22 cellular contexts compared by ENCODE assay signal in genomic region chr6:41727705-41728072, GRCh38. TPM values are rescaled to one million over a fixed set of nuclear protein-coding genes. Genes with fewer than 3 reads are reported as not detected.
DNase-seq lines count a peak whose midpoint lies in the region; ATAC-seq and TF ChIP-seq lines count a peak whose summit lies in the region.
"Had no signal": no experiment of that assay in that cellular context is flagged by ENCODE, and none has a peak within 500 bp of the region (broad histone marks: within the 10 kb centered on the region; RNA-seq: fewer than 3 reads in every experiment).

No MANE protein-coding gene starts in this region.

- H3K36me3 ChIP-seq in breast epithelium (no peaks in the 10 kb centered on the region), H7 (replicated peaks; ENCODE audit: control insufficient read depth, insufficient read depth, low read length) (no peaks in the 10 kb centered on the region)
- H3K36me3 ChIP-seq: colonic mucosa, vagina had no signal

- H3K9me3 Mint-ChIP-seq in MCF 10A (ENCODE audit: unreplicated experiment) (no peaks in the 10 kb centered on the region), naive B cell (no peaks in the 10 kb centered on the region)
- H3K9me3 Mint-ChIP-seq: naive thymus-derived CD8-positive, alpha-beta T cell had no signal

- no peak overlapping the region for H3K4me3 ChIP-seq in breast epithelium
- H3K4me3 ChIP-seq in H7 (ENCODE audit: insufficient read depth, low read depth, low read length) = no peak overlapping the region
- H3K4me3 ChIP-seq: colonic mucosa, SK-N-MC, skin epidermis, vagina had no signal

- H3K36me3 Mint-ChIP-seq in MCF 10A (ENCODE audit: insufficient read depth, unreplicated experiment) (peaks cover 6% of the 10 kb centered on the region), naive B cell (no peaks in the 10 kb centered on the region)
- H3K36me3 Mint-ChIP-seq: naive thymus-derived CD8-positive, alpha-beta T cell had no signal

- no peak for TF ChIP-seq POLR2A in breast epithelium (IDR thresholded peaks at IDR 0.05)

- H3K27ac ChIP-seq in breast epithelium (peak overlapping the region; percentile 82 to 84), caudate nucleus (ENCODE audit: low read depth, low read length) (peak overlapping the region; percentile 99), substantia nigra (ENCODE audit: low read depth, low read length, poor library complexity, severe bottlenecking) (peak overlapping the region; percentile 99)
- H3K27ac ChIP-seq: colonic mucosa, SK-N-MC, vagina had no signal

- H3K4me3 Mint-ChIP-seq in MCF 10A (ENCODE audit: unreplicated experiment) (no peak overlapping the region), naive B cell (peak overlapping the region in 7 of 8 donors; percentile 64 to 99 (median 79))

- intact Hi-C loops in breast epithelium (cut with DNase I; ENCODE audit: low total_unique reads) (no loop called here), MCF 10A (cut with micrococcal nuclease) (no loop called here)

- H3K27me3 ChIP-seq in breast epithelium (no peaks in the 10 kb centered on the region), H7 (ENCODE audit: control insufficient read depth, insufficient read depth, low read length) (peaks cover 5% of the 10 kb centered on the region)
- H3K27me3 ChIP-seq: colonic mucosa, vagina had no signal

- no peaks in the 10 kb centered on the region for H3K27me3 Mint-ChIP-seq in MCF 10A (ENCODE audit: insufficient read depth, unreplicated experiment)
- no peaks in the 10 kb centered on the region for H3K27me3 Mint-ChIP-seq in naive B cell
- H3K27me3 Mint-ChIP-seq: naive thymus-derived CD8-positive, alpha-beta T cell had no signal

- H3K9me3 ChIP-seq in breast epithelium = no peaks in the 10 kb centered on the region
- H3K9me3 ChIP-seq: colonic mucosa, vagina had no signal

- CTCF ChIA-PET in MCF 10A (lab: Yijun Ruan, JAX) = no interaction called here

- H3K4me1 ChIP-seq in breast epithelium = peaks cover 13% of the 10 kb centered on the region in 2 donors
- H3K4me1 ChIP-seq: colonic mucosa had no signal

- POLR2A ChIA-PET in MCF 10A (lab: Yijun Ruan, JAX) = no interaction called here

- no peak for ATAC-seq in naive B cell (ENCODE audit: low read depth in 2 of 2)
- ATAC-seq in GM18870 (IDR thresholded peaks at IDR 0.05; ENCODE audit: unreplicated experiment) = no peak
- ATAC-seq: activated CD4-positive, CD25-positive, alpha-beta regulatory T cell treated with anti-CD3 and anti-CD28 coated beads, Interleukin-2, amount 50 U/mL, for 24 hours; naive thymus-derived CD8-positive, alpha-beta T cell; Panc1 had no signal

- H3K4me1 Mint-ChIP-seq in MCF 10A (ENCODE audit: insufficient read depth, unreplicated experiment) (peaks cover 42% of the 10 kb centered on the region), naive B cell (peaks cover 80 to 98% (median 95%) of the 10 kb centered on the region in 3 donors)

- TF ChIP-seq CTCF in breast epithelium (IDR thresholded peaks at IDR 0.05) (no peak), MCF 10A (IDR thresholded peaks at IDR 0.05; ENCODE audit: unreplicated experiment) (no peak)

- DNase-seq in breast epithelium (ENCODE audit: low spot score in 2 of 2) (no peak), MCF 10A (ENCODE audit: unreplicated experiment) (no peak), caudate nucleus (lab: John Stamatoyannopoulos, UW) (no peak), naive B cell (no peak), substantia nigra (lab: John Stamatoyannopoulos, UW) (no peak), H7 (no peak)
- DNase-seq in stimulated activated CD4-positive, alpha-beta T cell treated with anti-CD3 and anti-CD28 coated beads, Interleukin-4, amount 100 ng/mL, for 4 hours = no peak
- DNase-seq: 8988T; activated CD8-positive, alpha-beta memory T cell treated with anti-CD3 and anti-CD28 coated beads for 24 hours; activated naive CD4-positive, alpha-beta T cell treated with anti-CD3 and anti-CD28 coated beads, Interleukin-2, amount 50 U/mL, for 16 hours; AML-193; Calu3; colonic mucosa; naive thymus-derived CD8-positive, alpha-beta T cell; T-helper 9 cell had no signal

- BruUV-seq in MCF 10A (replicated peaks; lab: Mats Ljungman, UMichigan) = no TSS peak

- H3K27ac Mint-ChIP-seq in MCF 10A (ENCODE audit: low read depth, unreplicated experiment) = no peak overlapping the region
- H3K27ac Mint-ChIP-seq in naive B cell = peak overlapping the region in 5 of 6 donors; percentile 37 to 88 (median 81)

RNA-seq across cellular contexts. Expression of gene TFEB, which starts 7.7 kb away (rescaled TPM):
- 10 to 100 TPM; 15.7 to 20.6 (median 18.4) TPM for total RNA-seq in breast epithelium
- 11.8 and 16.2 TPM in 2 replicates for total RNA-seq in MCF 10A (2022)
- polyA plus RNA-seq in naive B cell (ENCODE audit: low read depth in 6 of 6) = 100 to 1,000 TPM in 1 of 6 donors, 10 to 100 TPM in 5; 52.3 to 145 (median 72.6) TPM
- 1.4 and 1.6 TPM in 2 replicates for total RNA-seq in H7 (2014; rRNA removed; shearing (Covaris generic))

RNA-seq across cellular contexts. Expression of gene PGC, which starts 19.5 kb away (rescaled TPM):
- 1 to 10 TPM in 1 of 3 donors, not detected in 2; 3.2 TPM for total RNA-seq in breast epithelium
- not detected in 2 replicates for total RNA-seq in MCF 10A (2022)
- polyA plus RNA-seq in naive B cell (ENCODE audit: low read depth in 6 of 6) = not detected
- not detected in 2 replicates for total RNA-seq in H7 (2014; rRNA removed; shearing (Covaris generic))
- total RNA-seq: Calu3; naive thymus-derived CD8-positive, alpha-beta T cell; NCI-H460 had no signal
- polyA plus RNA-seq: naive thymus-derived CD8-positive, alpha-beta T cell had no signal

RNA-seq across cellular contexts. Expression of gene FRS3, which starts 52.0 kb away (rescaled TPM):
- total RNA-seq in breast epithelium (1 to 10 TPM; 3.5 to 4.3 (median 3.8) TPM), MCF 10A (2022) (3.9 and 5.3 TPM in 2 replicates)
- polyA plus RNA-seq in naive B cell (ENCODE audit: low read depth in 6 of 6) = 1 to 10 TPM in 5 of 6 donors, not detected in 1; 1.5 to 3.3 (median 1.8) TPM
- total RNA-seq in H7 (2014; rRNA removed; shearing (Covaris generic)) = 2.2 and 4.2 TPM in 2 replicates

RNA-seq across cellular contexts. Expression of gene PRICKLE4, which starts 52.9 kb away (rescaled TPM):
- total RNA-seq in breast epithelium (1 to 10 TPM in 2 of 3 donors, under 1 TPM in 1; 0.80 to 5.3 (median 3.3) TPM), MCF 10A (2022) (0.93 and 1.5 TPM in 2 replicates)
- polyA plus RNA-seq in naive B cell (ENCODE audit: low read depth in 6 of 6) = not detected
- total RNA-seq in H7 (2014; rRNA removed; shearing (Covaris generic)) = not detected in 2 replicates
- total RNA-seq: naive thymus-derived CD8-positive, alpha-beta T cell had no signal
- polyA plus RNA-seq: naive thymus-derived CD8-positive, alpha-beta T cell had no signal

RNA-seq across cellular contexts. Expression of gene TOMM6, which starts 59.8 kb away (rescaled TPM):
- total RNA-seq in breast epithelium (100 to 1,000 TPM; 108 to 127 (median 117) TPM), MCF 10A (2022) (202 and 227 TPM in 2 replicates)
- 100 to 1,000 TPM; 366 to 456 (median 377) TPM for polyA plus RNA-seq in naive B cell (ENCODE audit: low read depth in 6 of 6)
- total RNA-seq in H7 (2014; rRNA removed; shearing (Covaris generic)) = 81.3 and 84.2 TPM in 2 replicates
